In the genomic region with DNA sequence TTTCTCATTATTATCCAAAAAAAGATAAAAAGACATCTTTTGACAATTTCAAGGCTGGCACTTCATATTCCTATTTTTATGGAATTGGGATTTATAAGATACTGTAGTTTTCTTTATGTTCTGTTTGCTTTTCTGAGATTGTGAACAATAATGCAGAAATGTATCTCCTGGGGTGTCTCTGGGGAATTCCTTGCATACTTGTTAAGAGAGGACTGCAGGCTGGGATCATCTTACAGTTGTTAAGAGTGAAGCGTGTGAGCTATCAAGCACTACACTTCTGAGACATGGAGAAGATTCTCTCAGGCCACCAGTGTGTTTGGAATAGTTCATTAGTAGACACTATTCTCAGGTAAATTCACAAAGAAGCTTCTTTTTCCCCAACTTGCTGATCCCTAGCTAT, we compare ENCODE assay signal across 13 cellular contexts.
DNase-seq lines count a peak whose midpoint lies in the region; ATAC-seq, FAIRE-seq and TF ChIP-seq lines count a peak whose summit lies in the region.
"Had no signal": no experiment of that assay in that cellular context is flagged by ENCODE, and none has a peak within 500 bp of the region (broad histone marks: within the 10 kb centered on the region; RNA-seq: fewer than 3 reads in every experiment).

No MANE protein-coding gene starts in this region.

- no peak for ATAC-seq in upper lobe of left lung (ENCODE audit: low FRiP score in 2 of 2)
- no peak for ATAC-seq in GM19395 (IDR thresholded peaks at IDR 0.05; ENCODE audit: unreplicated experiment)
- ATAC-seq in naive thymus-derived CD8-positive, alpha-beta T cell, result no peak
- ATAC-seq: left lobe of liver had no signal

- H3K27ac Mint-ChIP-seq in naive thymus-derived CD8-positive, alpha-beta T cell, result no peak overlapping the region
- H3K27ac Mint-ChIP-seq: activated CD4-positive, alpha-beta T cell treated with anti-CD3 and anti-CD28 coated beads, Interleukin-2, amount 10 ng/mL, durations not matched to agents 24 days and 14 days had no signal

- POLR2A ChIA-PET in naive thymus-derived CD8-positive, alpha-beta T cell (lab: Charles Lee), result no interaction called here

- no peak for TF ChIP-seq POLR2A in upper lobe of left lung (IDR thresholded peaks at IDR 0.05)

- TF ChIP-seq CTCF in AG09309 (IDR thresholded peaks at IDR 0.05; ENCODE audit: control insufficient read depth, insufficient read depth, low read depth, low read length, missing control alignments) (no peak), astrocyte of the cerebellum (IDR thresholded peaks at IDR 0.05; ENCODE audit: low read depth, low read length, missing control alignments) (no peak), upper lobe of left lung (IDR thresholded peaks at IDR 0.05) (no peak)

- no peaks in the 10 kb centered on the region for H3K4me1 Mint-ChIP-seq in naive thymus-derived CD8-positive, alpha-beta T cell
- H3K4me1 Mint-ChIP-seq: activated CD4-positive, alpha-beta T cell treated with anti-CD3 and anti-CD28 coated beads, Interleukin-2, amount 10 ng/mL, durations not matched to agents 24 days and 14 days; CD14-positive monocyte had no signal

- H3K27me3 ChIP-seq in upper lobe of left lung, result no peaks in the 10 kb centered on the region
- H3K27me3 ChIP-seq: esophagus muscularis mucosa had no signal

- no peaks in the 10 kb centered on the region for H3K9me3 Mint-ChIP-seq in naive thymus-derived CD8-positive, alpha-beta T cell
- H3K9me3 Mint-ChIP-seq: activated CD4-positive, alpha-beta T cell treated with anti-CD3 and anti-CD28 coated beads, Interleukin-2, amount 10 ng/mL, durations not matched to agents 24 days and 14 days had no signal

- no peaks in the 10 kb centered on the region for H3K36me3 Mint-ChIP-seq in naive thymus-derived CD8-positive, alpha-beta T cell
- H3K36me3 Mint-ChIP-seq: CD14-positive monocyte had no signal

- no peaks in the 10 kb centered on the region for H3K27me3 Mint-ChIP-seq in naive thymus-derived CD8-positive, alpha-beta T cell
- H3K27me3 Mint-ChIP-seq: activated CD4-positive, alpha-beta T cell treated with anti-CD3 and anti-CD28 coated beads, Interleukin-2, amount 10 ng/mL, durations not matched to agents 24 days and 14 days had no signal

- TF ChIP-seq EP300 in upper lobe of left lung (IDR thresholded peaks at IDR 0.05), result no peak

- H3K4me1 ChIP-seq in upper lobe of left lung, result peaks cover 0 to 4% (median 0%) of the 10 kb centered on the region in 4 donors
- H3K4me1 ChIP-seq: esophagus muscularis mucosa had no signal

- no peak overlapping the region for H3K27ac ChIP-seq in upper lobe of left lung
- H3K27ac ChIP-seq: esophagus muscularis mucosa had no signal

- FAIRE-seq in HTR-8/SVneo (lab: Jason Lieb, UNC), result no peak

- peak; percentile 68 for DNase-seq in AG09309 (ENCODE audit: low read depth)
- DNase-seq in HTR-8/SVneo (ENCODE audit: insufficient read length, low spot score), result peak; percentile 62
- peak; percentile 64 for DNase-seq in astrocyte of the cerebellum (ENCODE audit: low read depth)
- peak; percentile 31 for DNase-seq in kidney glomerular epithelial cell (lab: John Stamatoyannopoulos, UW)
- DNase-seq in upper lobe of left lung, result no peak
- DNase-seq in NCI-H2081 (lab: John Stamatoyannopoulos, UW), result no peak
- DNase-seq in naive thymus-derived CD8-positive, alpha-beta T cell, result no peak
- DNase-seq: activated CD4-positive, alpha-beta T cell treated with anti-CD3 and anti-CD28 coated beads, Interleukin-2, amount 10 ng/mL, durations not matched to agents 24 days and 14 days had no signal

- H3K9me3 ChIP-seq in upper lobe of left lung, result no peaks in the 10 kb centered on the region
- H3K9me3 ChIP-seq: esophagus muscularis mucosa had no signal

- H3K4me3 Mint-ChIP-seq in naive thymus-derived CD8-positive, alpha-beta T cell, result no peak overlapping the region
- H3K4me3 Mint-ChIP-seq: activated CD4-positive, alpha-beta T cell treated with anti-CD3 and anti-CD28 coated beads, Interleukin-2, amount 10 ng/mL, durations not matched to agents 24 days and 14 days; CD14-positive monocyte; neural crest cell had no signal

- no peaks in the 10 kb centered on the region for H3K36me3 ChIP-seq in upper lobe of left lung
- H3K36me3 ChIP-seq: esophagus muscularis mucosa had no signal

- H3K4me3 ChIP-seq in AG09309 (ENCODE audit: control insufficient read depth, low read depth, low read length) (no peak overlapping the region), astrocyte of the cerebellum (ENCODE audit: low read depth, low read length) (no peak overlapping the region), upper lobe of left lung (no peak overlapping the region)
- H3K4me3 ChIP-seq: esophagus muscularis mucosa had no signal

- in situ Hi-C loops in astrocyte of the cerebellum (cut with HindIII; ENCODE audit: low sequenced_read_pairs), result no loop called here

- 70 to 83% methylated on average over 1 of the region's 1 CpG for WGBS in upper lobe of left lung, 2 donors

Comparison
In these comparisons a context has a peak if more than half of its experiments do, and no peak if none do; other contexts are left out.
1. DNase-seq: peak in AG09309 (single experiment), HTR-8/SVneo (single experiment), astrocyte of the cerebellum (single experiment) and kidney glomerular epithelial cell (single experiment); none in upper lobe of left lung (0 of 2), NCI-H2081 (0 of 2) and naive thymus-derived CD8-positive, alpha-beta T cell (0 of 10).